8 cellular contexts compared by ENCODE assay signal in genomic region chr20:41137412-41138216, GRCh38. TPM values are rescaled to one million over a fixed set of nuclear protein-coding genes. Genes with fewer than 3 reads are reported as not detected.
A peak's percentile ranks its signal among the peaks of the same experiment; 100 is the strongest.
DNase-seq lines count a peak whose midpoint lies in the region; ATAC-seq and TF ChIP-seq lines count a peak whose summit lies in the region.

Gene PLCG1, plus strand, starts transcription at chr20:41137543. Its CDS starts 99 bp downstream, at chr20:41137642.

- peak within 1 kb of the TSS; percentile 60 to 83 (median 71) for H3K4me3 ChIP-seq in mammary epithelial cell (replicated peaks in 1 of 3; ENCODE audit: insufficient read depth in 1 of 3, low read depth in 2 of 3, low read length in 3 of 3)

- H3K79me2 ChIP-seq in mammary epithelial cell (ENCODE audit: insufficient read depth, low read length): peaks cover 53% of the 10 kb centered on the region

- dilution Hi-C loops in mammary epithelial cell (cut with HindIII; ENCODE audit: low sequenced_read_pairs): no loop called here

- H3K36me3 ChIP-seq in mammary epithelial cell (ENCODE audit: insufficient read depth, low read length): no peaks in the 10 kb centered on the region

- intact Hi-C loops in mammary epithelial cell (cut with micrococcal nuclease): loop anchor here (1.0 kb wide), 1 partner anchor 36 kb away; no protein-coding TSS in a partner anchor

- no peaks in the 10 kb centered on the region for H3K9me3 ChIP-seq in mammary epithelial cell (replicated peaks; ENCODE audit: insufficient read depth, low read length)

- H3K4me1 ChIP-seq in mammary epithelial cell (ENCODE audit: insufficient read depth, low read length): peaks cover 56% of the 10 kb centered on the region

- peak; percentile 63 for DNase-seq in NCI-H1436 (lab: John Stamatoyannopoulos, UW)
- DNase-seq in NCI-H1436 treated with DMSO at 0.1 percent for 48 hours (lab: John Stamatoyannopoulos, UW): no peak
- DNase-seq in NCI-H2107 treated with DMSO at 0.1 percent for 48 hours (lab: John Stamatoyannopoulos, UW; ENCODE audit: unreplicated experiment): peak; percentile 17
- peak; percentile 59 for DNase-seq in mammary epithelial cell
- peak; percentile 67 for DNase-seq in inferior parietal cortex (ENCODE audit: extremely low spot score)
- peak; percentile 37 for DNase-seq in smooth muscle cell of the brain vasculature (ENCODE audit: low read depth, low spot score)

- peak within 1 kb of the TSS; percentile 73 for H3K9ac ChIP-seq in mammary epithelial cell (ENCODE audit: insufficient read depth, low read length)

- WGBS in mammary epithelial cell (ENCODE audit: low coverage, missing lambda C conversion rate): 1% methylated on average over 16 of the region's 89 CpGs

- peak within 1 kb of the TSS; percentile 87 for H2AFZ ChIP-seq in mammary epithelial cell (ENCODE audit: low read depth, low read length)

- no peaks in the 10 kb centered on the region for H3K27me3 ChIP-seq in mammary epithelial cell (ENCODE audit: insufficient read depth, low read length)

- ATAC-seq in HG02973 (IDR thresholded peaks at IDR 0.05; ENCODE audit: unreplicated experiment): peak; percentile 45

- in situ Hi-C loops in mammary epithelial cell (cut with MboI; ENCODE audit: low sequenced_read_pairs in 2 of 2): no loop called here

- no peaks in the 10 kb centered on the region for H4K20me1 ChIP-seq in mammary epithelial cell (ENCODE audit: insufficient read depth, low read length)

- CTCF ChIA-PET in mammary epithelial cell (lab: Charles Lee; ENCODE audit: low non-redundant PET): no interaction called here

- TSS peak; percentile 12 for BruUV-seq in mammary epithelial cell (replicated peaks; lab: Mats Ljungman, UMichigan)

- peak within 1 kb of the TSS; percentile 88 for H3K4me2 ChIP-seq in mammary epithelial cell (ENCODE audit: insufficient read depth, low read depth, low read length)

- H3K27ac ChIP-seq in VCaP (peak within 1 kb of the TSS; percentile 90), mammary epithelial cell (ENCODE audit: insufficient read depth, low read depth, low read length) (peak within 1 kb of the TSS; percentile 55)

- TF ChIP-seq CTCF in VCaP (conservative IDR thresholded peaks at IDR 0.05): no peak
- no peak for TF ChIP-seq CTCF in mammary epithelial cell (conservative IDR thresholded peaks at IDR 0.05 in 1 of 2, IDR thresholded peaks at IDR 0.05 in 1 of 2; ENCODE audit: extremely low read depth in 1 of 2, insufficient read depth in 1 of 2, low read depth in 1 of 2, low read length in 2 of 2)

RNA-seq across cellular contexts. Expression of gene PLCG1, which starts in this region (rescaled TPM):
- total RNA-seq in mammary epithelial cell: 10 to 100 TPM; 74.3 to 75.8 TPM
- polyA plus RNA-seq in mammary epithelial cell: 34.9 TPM
- polyA minus RNA-seq in mammary epithelial cell: 170 TPM
